In genomic region chr14:79318371-79318770, GRCh38 we compare ENCODE assay signal across 19 cellular contexts.
DNase-seq lines count a peak whose midpoint lies in the region; ATAC-seq and TF ChIP-seq lines count a peak whose summit lies in the region.
"Had no signal": no experiment of that assay in that cellular context is flagged by ENCODE, and none has a peak within 500 bp of the region (broad histone marks: within the 10 kb centered on the region; RNA-seq: fewer than 3 reads in every experiment).

No MANE protein-coding gene starts in this region.

- H3K27ac ChIP-seq in SK-N-SH (ENCODE audit: low read depth in 2 of 2, low read length in 1 of 2) (no peak overlapping the region), heart left ventricle (no peak overlapping the region)
- H3K27ac ChIP-seq: 22Rv1 had no signal

- H3K4me1 ChIP-seq in SK-N-SH (ENCODE audit: control insufficient read depth in 1 of 2, insufficient read depth in 2 of 2, low read depth in 1 of 2, low read length in 1 of 2) = 0 out of 4 replicates have a peak, but pooled peaks cover 0 to 4% of the 10 kb centered on the region in 2 experiments
- H3K4me1 ChIP-seq in heart left ventricle = no peaks in the 10 kb centered on the region
- H3K4me1 ChIP-seq: BE2C had no signal

- POLR2A ChIA-PET in SK-N-SH (lab: Yijun Ruan, JAX) = no interaction called here
- POLR2A ChIA-PET in activated CD8-positive, alpha-beta T cell treated with anti-CD3 and anti-CD28 coated beads, Interleukin-2, amount 10 ng/mL, durations not matched to agents 7 days and 5 days (lab: Charles Lee) = no interaction called here

- no peaks in the 10 kb centered on the region for H3K36me3 Mint-ChIP-seq in activated CD8-positive, alpha-beta T cell treated with anti-CD3 and anti-CD28 coated beads, Interleukin-2, amount 10 ng/mL, durations not matched to agents 7 days and 5 days (ENCODE audit: low read depth)
- H3K36me3 Mint-ChIP-seq: IgD-negative memory B cell had no signal

- no peaks in the 10 kb centered on the region for H3K36me3 ChIP-seq in SK-N-SH (replicated peaks in 1 of 2; ENCODE audit: control insufficient read depth in 1 of 2, insufficient read depth in 2 of 2, low read length in 1 of 2)
- H3K36me3 ChIP-seq in heart left ventricle = no peaks in the 10 kb centered on the region
- H3K36me3 ChIP-seq: BE2C had no signal

- H3K79me2 ChIP-seq in SK-N-SH (ENCODE audit: insufficient read depth) = no peaks in the 10 kb centered on the region

- H3K9me3 ChIP-seq in SK-N-SH (no peaks in the 10 kb centered on the region), heart left ventricle (no peaks in the 10 kb centered on the region)
- H3K9me3 ChIP-seq: BE2C had no signal

- H3K27ac Mint-ChIP-seq in activated CD8-positive, alpha-beta T cell treated with anti-CD3 and anti-CD28 coated beads, Interleukin-2, amount 10 ng/mL, durations not matched to agents 7 days and 5 days = no peak overlapping the region
- H3K27ac Mint-ChIP-seq: CD4-positive, alpha-beta T cell; GM23338; IgD-negative memory B cell had no signal

- H3F3A ChIP-seq in SK-N-SH (replicated peaks; ENCODE audit: insufficient read depth) = no peaks in the 10 kb centered on the region

- H3K27me3 Mint-ChIP-seq in activated CD8-positive, alpha-beta T cell treated with anti-CD3 and anti-CD28 coated beads, Interleukin-2, amount 10 ng/mL, durations not matched to agents 7 days and 5 days (ENCODE audit: low read depth) = no peaks in the 10 kb centered on the region
- H3K27me3 Mint-ChIP-seq: CD4-positive, alpha-beta T cell; IgD-negative memory B cell had no signal

- no peak overlapping the region for H3K4me3 Mint-ChIP-seq in activated CD8-positive, alpha-beta T cell treated with anti-CD3 and anti-CD28 coated beads, Interleukin-2, amount 10 ng/mL, durations not matched to agents 7 days and 5 days
- H3K4me3 Mint-ChIP-seq: CD4-positive, alpha-beta T cell; GM23338; IgD-negative memory B cell had no signal

- no peak overlapping the region for H3K9ac ChIP-seq in SK-N-SH

- CTCF ChIA-PET in SK-N-SH (lab: Yijun Ruan, JAX) = no interaction called here
- CTCF ChIA-PET in activated CD8-positive, alpha-beta T cell treated with anti-CD3 and anti-CD28 coated beads, Interleukin-2, amount 10 ng/mL, durations not matched to agents 7 days and 5 days (lab: Charles Lee) = no interaction called here

- peak overlapping the region; percentile 24; the same call in 1 of the 2 replicates for H2AFZ ChIP-seq in SK-N-SH (ENCODE audit: low read depth)
- H2AFZ ChIP-seq: GM23338 had no signal

- no peak for TF ChIP-seq POLR2A in heart left ventricle (IDR thresholded peaks at IDR 0.05)

- no peaks in the 10 kb centered on the region for H3K9me3 Mint-ChIP-seq in activated CD8-positive, alpha-beta T cell treated with anti-CD3 and anti-CD28 coated beads, Interleukin-2, amount 10 ng/mL, durations not matched to agents 7 days and 5 days (ENCODE audit: insufficient read depth)

- TF ChIP-seq EP300 in SK-N-SH (IDR thresholded peaks at IDR 0.05; ENCODE audit: borderline replicate concordance in 1 of 2, low read depth in 1 of 2, low read length in 1 of 2) = no peak

- WGBS in SK-N-SH (ENCODE audit: low lambda C conversion rate) = 19% methylated on average over 7 of the region's 7 CpGs
- WGBS in heart left ventricle, 4 donors = 39 to 50% (median 46%) methylated on average over 7 of the region's 7 CpGs

- intact Hi-C loops in heart left ventricle (cut with DNase I) = no loop called here

- H3K9me2 ChIP-seq in SK-N-SH = no peaks in the 10 kb centered on the region

- H4K20me1 ChIP-seq in SK-N-SH (ENCODE audit: insufficient read depth) = no peaks in the 10 kb centered on the region

- H3K27me3 ChIP-seq in SK-N-SH (ENCODE audit: insufficient read depth) (no peaks in the 10 kb centered on the region), heart left ventricle (no peaks in the 10 kb centered on the region)
- H3K27me3 ChIP-seq: BE2C had no signal

- H3K4me1 Mint-ChIP-seq in activated CD8-positive, alpha-beta T cell treated with anti-CD3 and anti-CD28 coated beads, Interleukin-2, amount 10 ng/mL, durations not matched to agents 7 days and 5 days (ENCODE audit: low read depth) = no peaks in the 10 kb centered on the region
- H3K4me1 Mint-ChIP-seq: IgD-negative memory B cell had no signal

- DNase-seq in SK-N-SH (no peak), amniotic epithelial cell (ENCODE audit: low read depth) (peak; percentile 7), hepatic stellate cell (ENCODE audit: low spot score) (peak; percentile 18), SIG-M5 (lab: John Stamatoyannopoulos, UW) (no peak), heart left ventricle (no peak)
- DNase-seq in activated CD8-positive, alpha-beta T cell treated with anti-CD3 and anti-CD28 coated beads, Interleukin-2, amount 10 ng/mL, durations not matched to agents 7 days and 5 days = no peak
- DNase-seq: BE2C; CD4-positive, alpha-beta T cell; Kasumi-1; NCI-H1105 treated with DMSO at 0.1 percent for 48 hours; NCI-H187; NCI-H345; NCI-H748 treated with DMSO at 0.1 percent for 48 hours had no signal

- TF ChIP-seq CTCF in SK-N-SH (IDR thresholded peaks at IDR 0.05) (no peak), heart left ventricle (IDR thresholded peaks at IDR 0.05) (no peak)

- no peak for TF ChIP-seq RAD21 in SK-N-SH (IDR thresholded peaks at IDR 0.05; ENCODE audit: low read length)

- peak overlapping the region; percentile 46 for H3K4me2 ChIP-seq in SK-N-SH
- H3K4me2 ChIP-seq: GM23338 had no signal

- H3K4me3 ChIP-seq in SK-N-SH (ENCODE audit: low read depth in 2 of 2, low read length in 1 of 2) = peak overlapping the region in 1 of 2 experiments; percentile 40; a peak in 1 of 4 replicates
- H3K4me3 ChIP-seq in heart left ventricle = no peak overlapping the region
- H3K4me3 ChIP-seq: GM12878, GM23338 had no signal

- ATAC-seq in SK-N-SH treated with all-trans-retinoic acid at 6 μM for 48 hours (no peak; the same call in 2 of the 3 replicates), GM18867 (IDR thresholded peaks at IDR 0.05; ENCODE audit: unreplicated experiment) (no peak), heart left ventricle (no peak)
- no peak for ATAC-seq in activated CD8-positive, alpha-beta T cell treated with anti-CD3 and anti-CD28 coated beads, Interleukin-2, amount 10 ng/mL, durations not matched to agents 7 days and 5 days
- ATAC-seq: GM12878, GM23338 had no signal

TF ChIP-seq in SK-N-SH, 30 proteins besides CTCF, POLR2A, EP300 and RAD21 (continues in another document):
- no peak for TF ChIP-seq NRF1 (IDR thresholded peaks at IDR 0.05; ENCODE audit: low read depth, low read length)
- TF ChIP-seq MAX (IDR thresholded peaks at IDR 0.05; ENCODE audit: low read depth) = no peak

TF ChIP-seq in SK-N-SH treated with all-trans-retinoic acid at 6 μM for 48 hours, 23 proteins besides CTCF, POLR2A, EP300 and RAD21 (continues in another document):
- no peak for TF ChIP-seq PATZ1 (CRISPR knock-in tag; IDR thresholded peaks at IDR 0.05; ENCODE audit: borderline replicate concordance)
- TF ChIP-seq ZFP30 (CRISPR knock-in tag; IDR thresholded peaks at IDR 0.05) = no peak
- no peak for TF ChIP-seq CREB5 (CRISPR knock-in tag; IDR thresholded peaks at IDR 0.05; ENCODE audit: low read depth)
- no peak for TF ChIP-seq BACH2 (CRISPR knock-in tag; IDR thresholded peaks at IDR 0.05; ENCODE audit: borderline replicate concordance)
- TF ChIP-seq TSHZ2 (CRISPR knock-in tag; IDR thresholded peaks at IDR 0.05) = no peak
- TF ChIP-seq GLIS3 (CRISPR knock-in tag; IDR thresholded peaks at IDR 0.05) = no peak

Comparison
In these comparisons a context has a peak if more than half of its experiments do, and no peak if none do; other contexts are left out.
1. DNase-seq: peak in amniotic epithelial cell (single experiment) and hepatic stellate cell (single experiment); none in SK-N-SH (single experiment), SIG-M5 (single experiment), heart left ventricle (0 of 5) and activated CD8-positive, alpha-beta T cell treated with anti-CD3 and anti-CD28 coated beads, Interleukin-2, amount 10 ng/mL, durations not matched to agents 7 days and 5 days (single experiment).